Comparison of ENCODE assay signal across 8 cellular contexts in genomic region chrX:3811331-3812311, GRCh38.
A peak's percentile ranks its signal among the peaks of the same experiment; 100 is the strongest.
DNase-seq lines count a peak whose midpoint lies in the region; ATAC-seq, FAIRE-seq and TF ChIP-seq lines count a peak whose summit lies in the region.

No MANE protein-coding gene starts in this region.

- no peak for ATAC-seq in natural killer cell treated with Interleukin-12 subunit alpha and Interleukin-12 subunit beta and Interleukin-15 and Interleukin-18, amount 100 ng/mL, for 72 hours

- no peaks in the 10 kb centered on the region for H3K9me3 ChIP-seq in colonic mucosa
- no peaks in the 10 kb centered on the region for H3K9me3 ChIP-seq in tibial artery

- no peaks in the 10 kb centered on the region for H3K9me3 Mint-ChIP-seq in natural killer cell treated with Interleukin-12 subunit alpha and Interleukin-12 subunit beta and Interleukin-15 and Interleukin-18, amount 100 ng/mL, for 72 hours

- H3K36me3 ChIP-seq in colonic mucosa (no peaks in the 10 kb centered on the region), tibial artery (no peaks in the 10 kb centered on the region)

- H3K4me3 ChIP-seq in LNCaP clone FGC (ENCODE audit: low read depth, low read length) (no peak overlapping the region), colonic mucosa (no peak overlapping the region), tibial artery (no peak overlapping the region)

- H3K36me3 Mint-ChIP-seq in natural killer cell treated with Interleukin-12 subunit alpha and Interleukin-12 subunit beta and Interleukin-15 and Interleukin-18, amount 100 ng/mL, for 72 hours: no peaks in the 10 kb centered on the region

- peaks cover 10 to 15% of the 10 kb centered on the region in 2 donors for H3K4me1 Mint-ChIP-seq in natural killer cell treated with Interleukin-12 subunit alpha and Interleukin-12 subunit beta and Interleukin-15 and Interleukin-18, amount 100 ng/mL, for 72 hours (ENCODE audit: low read depth in 2 of 2)

- TF ChIP-seq CTCF in GM20000 (IDR thresholded peaks at IDR 0.05; ENCODE audit: extremely low read depth, missing control alignments): peak; percentile 37
- TF ChIP-seq CTCF in LNCaP clone FGC (IDR thresholded peaks at IDR 0.05; ENCODE audit: control insufficient read depth, extremely low read depth, insufficient read depth): peak; percentile 57
- TF ChIP-seq CTCF in colonic mucosa (IDR thresholded peaks at IDR 0.05): peak; percentile 49
- no peak for TF ChIP-seq CTCF in tibial artery (IDR thresholded peaks at IDR 0.05)

- intact Hi-C loops in colonic mucosa (cut with DNase I): loop anchor here (2.0 kb wide), 1 partner anchor 161 kb away; no protein-coding TSS in a partner anchor
- intact Hi-C loops in tibial artery (cut with DNase I; ENCODE audit: low total_unique reads): no loop called here

- H3K4me3 Mint-ChIP-seq in natural killer cell treated with Interleukin-12 subunit alpha and Interleukin-12 subunit beta and Interleukin-15 and Interleukin-18, amount 100 ng/mL, for 72 hours: peak overlapping the region; percentile 47

- FAIRE-seq in TTC549 (lab: Jason Lieb, UNC): peak; percentile 77

- DNase-seq in COR-L47 (lab: John Stamatoyannopoulos, UW) (peak; percentile 0), GM20000 (ENCODE audit: low spot score) (peak; percentile 38), LNCaP clone FGC (ENCODE audit: low read depth) (no peak), colonic mucosa (no peak), SKM-1 treated with dmso at 0.1 percent for 144 hours (lab: John Stamatoyannopoulos, UW; ENCODE audit: unreplicated experiment) (no peak), tibial artery (no peak)
- DNase-seq in natural killer cell treated with Interleukin-12 subunit alpha and Interleukin-12 subunit beta and Interleukin-15 and Interleukin-18, amount 100 ng/mL, for 72 hours (ENCODE audit: low spot score): peak; percentile 72

- no peak overlapping the region for H3K27ac ChIP-seq in colonic mucosa
- H3K27ac ChIP-seq in tibial artery: no peak overlapping the region

- H3K4me1 ChIP-seq in colonic mucosa (peaks cover 2% of the 10 kb centered on the region), tibial artery (peaks cover 0 to 17% (median 4%) of the 10 kb centered on the region in 4 donors)

- H3K27me3 Mint-ChIP-seq in natural killer cell treated with Interleukin-12 subunit alpha and Interleukin-12 subunit beta and Interleukin-15 and Interleukin-18, amount 100 ng/mL, for 72 hours: peaks cover 17 to 23% of the 10 kb centered on the region in 2 donors

- H3K27me3 ChIP-seq in colonic mucosa (peaks cover 11% of the 10 kb centered on the region), tibial artery (no peaks in the 10 kb centered on the region)

- H3K27ac Mint-ChIP-seq in natural killer cell treated with Interleukin-12 subunit alpha and Interleukin-12 subunit beta and Interleukin-15 and Interleukin-18, amount 100 ng/mL, for 72 hours: peak overlapping the region; percentile 46 to 57

- H3K9ac ChIP-seq in colonic mucosa (ENCODE audit: low read depth in 2 of 2, low read length in 2 of 2): no peak overlapping the region

Comparison
In these comparisons a context has a peak if more than half of its experiments do, and no peak if none do; other contexts are left out.
1. DNase-seq: peak in COR-L47 (single experiment), GM20000 (single experiment) and natural killer cell treated with Interleukin-12 subunit alpha and Interleukin-12 subunit beta and Interleukin-15 and Interleukin-18, amount 100 ng/mL, for 72 hours (single experiment); none in LNCaP clone FGC (single experiment), colonic mucosa (single experiment), SKM-1 treated with dmso at 0.1 percent for 144 hours (single experiment) and tibial artery (0 of 2).
2. CTCF ChIP-seq: peak in GM20000 (single experiment), LNCaP clone FGC (single experiment) and colonic mucosa (single experiment); none in tibial artery (0 of 2).